In the genomic region with DNA sequence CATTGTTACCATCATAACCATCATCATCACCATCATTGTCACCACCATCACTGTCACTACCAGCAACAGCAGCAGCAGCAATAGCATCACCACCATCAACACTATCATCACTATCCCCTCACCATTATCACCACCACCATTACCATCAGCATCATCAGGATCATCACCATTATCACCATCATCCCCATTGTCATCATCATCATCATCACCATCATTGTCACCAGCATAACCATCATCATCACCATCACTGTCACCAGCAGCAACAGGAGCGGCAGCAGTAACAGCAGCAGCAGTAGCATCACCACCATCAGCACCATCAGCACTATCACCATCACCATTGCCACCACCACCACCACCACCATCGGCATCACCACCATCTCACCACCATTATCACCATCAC, we compare ENCODE assay signal across 17 cellular contexts. TPM values are rescaled to one million over a fixed set of nuclear protein-coding genes. Genes with fewer than 3 reads are reported as not detected.
DNase-seq lines count a peak whose midpoint lies in the region; ATAC-seq and TF ChIP-seq lines count a peak whose summit lies in the region.
"Had no signal": no experiment of that assay in that cellular context is flagged by ENCODE, and none has a peak within 500 bp of the region (broad histone marks: within the 10 kb centered on the region; RNA-seq: fewer than 3 reads in every experiment).

No MANE protein-coding gene starts in this region.

- intact Hi-C loops in IMR-90 (cut with micrococcal nuclease) (loop anchor here (5.0 to 10.0 kb wide), 2 partner anchors 95 to 138 kb away; partner anchors contain the start of gene SHC3), esophagus muscularis mucosa (cut with DNase I) (no loop called here)

- H3K23ac ChIP-seq in H9 (ENCODE audit: insufficient read length, low read depth, low read length): peak overlapping the region; percentile 8
- H3K23ac ChIP-seq in IMR-90 (ENCODE audit: low read depth, low read length): no peak overlapping the region
- H3K23ac ChIP-seq in trophoblast cell (ENCODE audit: low read length): no peak overlapping the region

- no peaks in the 10 kb centered on the region for H3K36me3 Mint-ChIP-seq in H9 (ENCODE audit: insufficient read depth in 1 of 3, low read depth in 3 of 3)
- H3K36me3 Mint-ChIP-seq: CD8-positive, alpha-beta T cell had no signal

- H3K4me2 ChIP-seq in H9 (ENCODE audit: insufficient read depth, insufficient read length, low read length): no peak overlapping the region
- no peak overlapping the region for H3K4me2 ChIP-seq in IMR-90 (ENCODE audit: low read depth, low read length)
- H3K4me2 ChIP-seq in trophoblast cell (ENCODE audit: low read length): no peak overlapping the region
- H3K4me2 ChIP-seq: BLaER1 had no signal

- H3K9ac ChIP-seq in H9 (ENCODE audit: extremely low read depth, insufficient read length, low read length) (no peak overlapping the region), IMR-90 (ENCODE audit: low read depth, low read length) (no peak overlapping the region), trophoblast cell (ENCODE audit: low read length) (no peak overlapping the region)
- H3K9ac ChIP-seq: BLaER1 had no signal

- in situ Hi-C loops in IMR-90 (cut with MboI; ENCODE audit: low sequenced_read_pairs): no loop called here

- WGBS in H9 (ENCODE audit: extremely low coverage, insufficient read length, low lambda C conversion rate): no CpG with 5 or more reads among the region's 2 CpGs
- 90% methylated on average over 2 of the region's 2 CpGs; no CpG with 5 or more reads in 1 of the 2 experiments for WGBS in IMR-90 (ENCODE audit: extremely low coverage in 2 of 2, insufficient read length in 1 of 2), 2 experiments
- 95% methylated on average over 2 of the region's 2 CpGs for WGBS in esophagus muscularis mucosa
- WGBS in trophoblast cell (ENCODE audit: extremely low coverage, insufficient coverage, insufficient read length): no CpG with 5 or more reads among the region's 2 CpGs

- H2BK5ac ChIP-seq in H9 (ENCODE audit: insufficient read length, low read length): no peak overlapping the region
- peak overlapping the region; percentile 32 for H2BK5ac ChIP-seq in IMR-90 (ENCODE audit: low read depth, low read length, poor library complexity, severe bottlenecking)
- no peak overlapping the region for H2BK5ac ChIP-seq in trophoblast cell (ENCODE audit: low read depth, low read length, poor library complexity)

- H3K4me1 ChIP-seq in H9 (ENCODE audit: insufficient read depth, low read length) (no peaks in the 10 kb centered on the region), IMR-90 (ENCODE audit: control insufficient read depth, insufficient read depth, low read length) (peaks cover 14% of the 10 kb centered on the region), esophagus muscularis mucosa (peaks cover 0 to 20% (median 6%) of the 10 kb centered on the region in 4 donors), trophoblast cell (ENCODE audit: control insufficient read depth in 1 of 2, insufficient read depth in 2 of 2, low read length in 2 of 2) (no peaks in the 10 kb centered on the region)
- H3K4me1 ChIP-seq in effector memory CD4-positive, alpha-beta T cell (ENCODE audit: control insufficient read depth, insufficient read depth, low read length, poor library complexity, severe bottlenecking): no peaks in the 10 kb centered on the region
- H3K4me1 ChIP-seq: BLaER1 had no signal

- dilution Hi-C loops in IMR-90 (cut with HindIII; ENCODE audit: low sequenced_read_pairs, unreplicated experiment): no loop called here

- H3K4me1 Mint-ChIP-seq in H9: no peaks in the 10 kb centered on the region

- H2AK5ac ChIP-seq in H9 (ENCODE audit: insufficient read length, low read length): no peak overlapping the region
- peak overlapping the region; percentile 93 for H2AK5ac ChIP-seq in IMR-90 (ENCODE audit: low read depth, low read length)
- no peak overlapping the region for H2AK5ac ChIP-seq in trophoblast cell (ENCODE audit: low read length)

- CTCF ChIA-PET in IMR-90 (lab: Yijun Ruan, JAX): no interaction called here

- H3K4me3 ChIP-seq in IMR-90 (ENCODE audit: insufficient read depth, low read depth, low read length) (no peak overlapping the region), esophagus muscularis mucosa (no peak overlapping the region), trophoblast cell (ENCODE audit: low read depth, low read length) (peak overlapping the region; percentile 45)
- no peak overlapping the region for H3K4me3 ChIP-seq in effector memory CD4-positive, alpha-beta T cell (ENCODE audit: insufficient read depth, low read depth, low read length, poor library complexity, severe bottlenecking)
- H3K4me3 ChIP-seq: BLaER1, GM12878 had no signal

- H4K20me1 ChIP-seq in H9 (ENCODE audit: control insufficient read depth, insufficient read depth, insufficient read length): no peaks in the 10 kb centered on the region
- H4K20me1 ChIP-seq in IMR-90 (ENCODE audit: insufficient read depth, low read length): no peaks in the 10 kb centered on the region
- H4K20me1 ChIP-seq: BLaER1 had no signal

- H2BK15ac ChIP-seq in H9 (ENCODE audit: low read depth, low read length) (no peak overlapping the region), IMR-90 (ENCODE audit: low read depth, low read length) (no peak overlapping the region)

- H3T11ph ChIP-seq in H9 (ENCODE audit: low read length): no peak overlapping the region

- POLR2A ChIA-PET in IMR-90 (lab: Charles Lee; ENCODE audit: unreplicated experiment): no interaction called here

- H3K9me3 Mint-ChIP-seq in H9: no peaks in the 10 kb centered on the region
- H3K9me3 Mint-ChIP-seq: CD8-positive, alpha-beta T cell; HFFc6 had no signal

- H3K27ac ChIP-seq in H9 (ENCODE audit: insufficient read length, low read depth, low read length) (no peak overlapping the region), IMR-90 (ENCODE audit: insufficient read depth, low read length) (no peak overlapping the region), esophagus muscularis mucosa (replicated peaks in 1 of 4) (no peak overlapping the region), trophoblast cell (ENCODE audit: low read depth, low read length) (no peak overlapping the region)
- H3K27ac ChIP-seq in effector memory CD4-positive, alpha-beta T cell (ENCODE audit: insufficient read depth, low read length, poor library complexity, severe bottlenecking): no peak overlapping the region
- H3K27ac ChIP-seq: BLaER1 had no signal

- no peak for TF ChIP-seq EP300 in esophagus muscularis mucosa (IDR thresholded peaks at IDR 0.05)

- TF ChIP-seq POLR2A in IMR-90 (IDR thresholded peaks at IDR 0.05; ENCODE audit: low read depth, low read length) (no peak), esophagus muscularis mucosa (IDR thresholded peaks at IDR 0.05; ENCODE audit: low read depth) (no peak)

- H3K79me2 ChIP-seq in H9 (ENCODE audit: insufficient read depth, low read length) (no peaks in the 10 kb centered on the region), trophoblast cell (ENCODE audit: control insufficient read depth, insufficient read depth, low read length, poor library complexity) (no peaks in the 10 kb centered on the region)

- H4K91ac ChIP-seq in H9 (ENCODE audit: insufficient read length, low read depth, low read length): no peak overlapping the region
- 0 out of 2 replicates have a peak overlapping the region, but pooled peaks have one; percentile 16 for H4K91ac ChIP-seq in IMR-90 (ENCODE audit: insufficient read depth, low read depth, low read length)
- no peak overlapping the region for H4K91ac ChIP-seq in trophoblast cell (ENCODE audit: low read depth, low read length)

- ATAC-seq in IMR-90 (ENCODE audit: low read depth) (no peak), SK-N-SH treated with all-trans-retinoic acid at 6 μM for 48 hours (no peak)
- ATAC-seq: CD8-positive, alpha-beta T cell; GM12878 had no signal

- H2BK20ac ChIP-seq in H9 (ENCODE audit: low read depth, low read length, poor library complexity, severe bottlenecking): no peak overlapping the region
- 0 out of 2 replicates have a peak overlapping the region, but pooled peaks have one; percentile 34 for H2BK20ac ChIP-seq in IMR-90 (ENCODE audit: low read depth, low read length)

- peaks cover 4% of the 10 kb centered on the region for H3K36me3 ChIP-seq in IMR-90 (ENCODE audit: control insufficient read depth, insufficient read depth, low read length)
- H3K36me3 ChIP-seq in esophagus muscularis mucosa: no peaks in the 10 kb centered on the region
- H3K36me3 ChIP-seq in trophoblast cell (ENCODE audit: control insufficient read depth in 1 of 2, insufficient read depth in 2 of 2, low read length in 2 of 2): no peaks in the 10 kb centered on the region
- H3K36me3 ChIP-seq in effector memory CD4-positive, alpha-beta T cell (ENCODE audit: control insufficient read depth, insufficient read depth, low read length): no peaks in the 10 kb centered on the region
- H3K36me3 ChIP-seq: BLaER1 had no signal

- H3K18ac ChIP-seq in H9 (ENCODE audit: insufficient read length, low read depth, low read length) (no peak overlapping the region), IMR-90 (ENCODE audit: low read depth, low read length) (no peak overlapping the region), trophoblast cell (ENCODE audit: low read length) (no peak overlapping the region)

- no TSS peak for BruUV-seq in IMR-90 (replicated peaks; lab: Mats Ljungman, UMichigan)

- no peaks in the 10 kb centered on the region for H3K79me1 ChIP-seq in H9 (ENCODE audit: insufficient read depth, low read depth, low read length, poor library complexity, severe bottlenecking)
- H3K79me1 ChIP-seq in IMR-90 (ENCODE audit: low read depth in 1 of 2, low read length in 2 of 2): peaks cover 3 to 14% of the 10 kb centered on the region in 2 experiments; a peak in 3 of 4 replicates
- no peaks in the 10 kb centered on the region for H3K79me1 ChIP-seq in trophoblast cell (ENCODE audit: low read length)

- H3K56ac ChIP-seq in H9 (ENCODE audit: insufficient read length, low read depth, low read length) (no peak overlapping the region), IMR-90 (ENCODE audit: extremely low read depth, insufficient read depth, low read length) (no peak overlapping the region)

- H3K4me3 Mint-ChIP-seq in H9: no peak overlapping the region
- H3K4me3 Mint-ChIP-seq: CD8-positive, alpha-beta T cell had no signal

- no peak overlapping the region for H3K27ac Mint-ChIP-seq in H9
- H3K27ac Mint-ChIP-seq: CD8-positive, alpha-beta T cell had no signal

- H4K5ac ChIP-seq in H9 (ENCODE audit: insufficient read length, low read depth, low read length): peak overlapping the region; percentile 38
- H4K5ac ChIP-seq in IMR-90 (ENCODE audit: low read depth, low read length): no peak overlapping the region

- H2BK12ac ChIP-seq in H9 (ENCODE audit: insufficient read length, low read depth, low read length) (no peak overlapping the region), trophoblast cell (ENCODE audit: low read length) (no peak overlapping the region)

- no peaks in the 10 kb centered on the region; the same call in 1 of the 2 replicates for H3K27me3 Mint-ChIP-seq in H9 (ENCODE audit: low read depth)

- H4K8ac ChIP-seq in H9 (replicated peaks; ENCODE audit: insufficient read length, low read depth, low read length) (no peak overlapping the region), IMR-90 (ENCODE audit: low read depth in 2 of 2, low read length in 2 of 2) (peak overlapping the region in 1 of 2 experiments; percentile 51; a peak in 1 of 4 replicates), trophoblast cell (ENCODE audit: low read depth, low read length) (no peak overlapping the region)

- H3K9me1 ChIP-seq in IMR-90 (ENCODE audit: insufficient read depth, low read length): peaks cover 14% of the 10 kb centered on the region

- peak overlapping the region; percentile 71 for H2AK9ac ChIP-seq in IMR-90 (replicated peaks; ENCODE audit: low read depth, low read length, poor library complexity)

- DNase-seq in H9 (no peak), IMR-90 (no peak), esophagus muscularis mucosa (ENCODE audit: extremely low spot score) (peak; percentile 72), trophoblast cell (no peak), DMS53 treated with DMSO at 0.1 percent for 48 hours (lab: John Stamatoyannopoulos, UW; ENCODE audit: unreplicated experiment) (no peak)
- DNase-seq in effector memory CD4-positive, alpha-beta T cell: no peak
- DNase-seq: 8988T; Calu3; CD8-positive, alpha-beta T cell; DND-41; EL; HCEC 1CT; HFFc6 had no signal

- TF ChIP-seq CTCF in H9 (conservative IDR thresholded peaks at IDR 0.05) (no peak), IMR-90 (conservative IDR thresholded peaks at IDR 0.05; ENCODE audit: low read depth, low read length) (no peak), esophagus muscularis mucosa (IDR thresholded peaks at IDR 0.05) (no peak)

- H2BK120ac ChIP-seq in H9 (ENCODE audit: low read depth, low read length, poor library complexity, severe bottlenecking) (no peak overlapping the region), IMR-90 (ENCODE audit: low read depth, low read length) (peak overlapping the region; percentile 32; the same call in 1 of the 2 replicates), trophoblast cell (ENCODE audit: insufficient read depth, low read length, poor library complexity) (no peak overlapping the region)

- no peak overlapping the region for H3K4ac ChIP-seq in H9 (ENCODE audit: low read depth, low read length)
- H3K4ac ChIP-seq in IMR-90 (ENCODE audit: low read depth, low read length): peak overlapping the region; percentile 69
- H3K4ac ChIP-seq in trophoblast cell (ENCODE audit: low read depth, low read length): no peak overlapping the region

- H3K14ac ChIP-seq in H9 (ENCODE audit: insufficient read depth, low read length): no peak overlapping the region
- H3K14ac ChIP-seq in IMR-90 (replicated peaks; ENCODE audit: low read depth, low read length): no peak overlapping the region
- H3K14ac ChIP-seq in trophoblast cell (ENCODE audit: low read length): no peak overlapping the region

- H3K27me3 ChIP-seq in H9 (ENCODE audit: insufficient read depth, low read length): no peaks in the 10 kb centered on the region
- H3K27me3 ChIP-seq in IMR-90 (ENCODE audit: control insufficient read depth, insufficient read depth, low read length): no peaks in the 10 kb centered on the region
- no peaks in the 10 kb centered on the region for H3K27me3 ChIP-seq in esophagus muscularis mucosa
- H3K27me3 ChIP-seq in trophoblast cell (ENCODE audit: insufficient read depth, low read length): no peaks in the 10 kb centered on the region
- H3K27me3 ChIP-seq in effector memory CD4-positive, alpha-beta T cell (replicated peaks; ENCODE audit: control insufficient read depth, insufficient read depth, low read length, poor library complexity, severe bottlenecking): no peaks in the 10 kb centered on the region
- H3K27me3 ChIP-seq: BLaER1 had no signal

- H4K12ac ChIP-seq in trophoblast cell (ENCODE audit: low read depth, low read length): no peak overlapping the region

- no peak overlapping the region for H2AFZ ChIP-seq in H9 (ENCODE audit: low read length)
- no peak overlapping the region for H2AFZ ChIP-seq in IMR-90 (replicated peaks; ENCODE audit: low read length, poor library complexity)
- H2AFZ ChIP-seq in trophoblast cell (ENCODE audit: insufficient read depth, low read length, poor library complexity): no peak overlapping the region

- no peak for TF ChIP-seq RAD21 in IMR-90 (IDR thresholded peaks at IDR 0.05; ENCODE audit: low read length)

- H3K23me2 ChIP-seq in H9 (ENCODE audit: insufficient read length, low read depth, low read length, poor library complexity, severe bottlenecking): no peaks in the 10 kb centered on the region

- H3K9me3 ChIP-seq in H9 (ENCODE audit: control insufficient read depth, low read depth, low read length) (no peaks in the 10 kb centered on the region), IMR-90 (ENCODE audit: control insufficient read depth, insufficient read depth, low read length) (no peaks in the 10 kb centered on the region), esophagus muscularis mucosa (no peaks in the 10 kb centered on the region), trophoblast cell (ENCODE audit: insufficient read depth, low read depth, low read length) (peaks cover 3% of the 10 kb centered on the region)
- H3K9me3 ChIP-seq in effector memory CD4-positive, alpha-beta T cell (ENCODE audit: control insufficient read depth, low read length): no peaks in the 10 kb centered on the region
- H3K9me3 ChIP-seq: BLaER1 had no signal

RNA-seq across cellular contexts. Expression of gene S1PR3, which starts 48.4 kb away (rescaled TPM):
- total RNA-seq in H9 (2021) (3.1 and 3.3 TPM in 2 replicates), IMR-90 (2012; rRNA removed) (28.7 and 31.1 TPM in 2 replicates), esophagus muscularis mucosa (100 to 1,000 TPM; 184 to 340 (median 223) TPM)
- 25.0 and 28.4 TPM in 2 replicates for polyA plus RNA-seq in IMR-90 (2012; rRNA removed)
- polyA plus RNA-seq in IMR-90 (2012; cell fraction: cytosol; rRNA removed): 16.1 and 27.1 TPM in 2 replicates
- 9.5 and 9.8 TPM in 2 replicates for polyA plus RNA-seq in IMR-90 (2012; cell fraction: nucleus; rRNA removed; ENCODE audit: low replicate concordance)
- 62.7 and 63.6 TPM in 2 replicates for polyA plus RNA-seq in trophoblast cell (2013)
- total RNA-seq: G401 had no signal
